8 cellular contexts compared by ENCODE assay signal in the genomic region with DNA sequence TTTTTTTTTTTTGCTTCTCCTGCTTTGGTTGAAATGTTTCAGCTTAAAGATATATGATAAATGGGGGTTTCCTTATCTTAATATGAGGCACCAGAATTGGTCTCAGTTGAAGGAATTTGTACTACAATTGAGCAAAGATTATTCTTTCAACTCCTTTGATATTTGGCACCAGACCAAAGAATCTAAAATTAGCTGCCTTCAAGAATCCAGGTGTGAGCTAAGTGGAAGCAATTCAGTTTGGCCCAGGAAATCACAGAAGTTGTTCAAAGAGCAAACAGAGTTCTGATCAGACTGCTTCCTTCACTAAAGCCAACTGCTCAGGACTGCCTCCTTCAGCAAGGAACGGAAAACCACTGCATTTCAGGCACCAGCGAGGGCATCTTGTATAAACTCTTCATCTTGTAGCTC.
DNase-seq lines count a peak whose midpoint lies in the region; ATAC-seq and TF ChIP-seq lines count a peak whose summit lies in the region.

No MANE protein-coding gene starts in this region.

- intact Hi-C loops in Right ventricle myocardium superior (cut with DNase I) (no loop called here), cardiac septum (cut with DNase I) (loop anchor here (2.0 kb wide), 1 partner anchor 27 kb away; no protein-coding TSS in a partner anchor)

- H3K4me3 ChIP-seq in SK-N-SH (ENCODE audit: low read depth in 2 of 2, low read length in 1 of 2) = no peak overlapping the region

- TF ChIP-seq EP300 in SK-N-SH (IDR thresholded peaks at IDR 0.05; ENCODE audit: borderline replicate concordance in 1 of 2, low read depth in 1 of 2, low read length in 1 of 2) = no peak

- no peaks in the 10 kb centered on the region for H3K36me3 ChIP-seq in SK-N-SH (replicated peaks in 1 of 2; ENCODE audit: control insufficient read depth in 1 of 2, insufficient read depth in 2 of 2, low read length in 1 of 2)

- peak; percentile 31 for TF ChIP-seq CTCF in SK-N-SH (IDR thresholded peaks at IDR 0.05)

- CTCF ChIA-PET in SK-N-SH (lab: Yijun Ruan, JAX) = interaction anchor here (0.7 to 1.7 kb wide), 4 partner anchors 8 to 65 kb away, joined by 3 to 4 read pairs (median 3); no protein-coding TSS in a partner anchor

- peak; percentile 50 for ATAC-seq in GM21723 (IDR thresholded peaks at IDR 0.05; ENCODE audit: unreplicated experiment)
- ATAC-seq in Right ventricle myocardium superior (ENCODE audit: poor library complexity) = no peak
- ATAC-seq in HG03565 (IDR thresholded peaks at IDR 0.05; ENCODE audit: unreplicated experiment) = no peak

- no peaks in the 10 kb centered on the region for H3K79me2 ChIP-seq in SK-N-SH (ENCODE audit: insufficient read depth)

- 80% methylated on average over 1 of the region's 2 CpGs for WGBS in SK-N-SH (ENCODE audit: low lambda C conversion rate)

- H2AFZ ChIP-seq in SK-N-SH (ENCODE audit: low read depth) = no peak overlapping the region

- no peak overlapping the region for H3K27ac ChIP-seq in SK-N-SH (ENCODE audit: low read depth in 2 of 2, low read length in 1 of 2)

- H3K4me2 ChIP-seq in SK-N-SH = no peak overlapping the region

- peaks cover 9 to 14% of the 10 kb centered on the region in 2 experiments for H3K4me1 ChIP-seq in SK-N-SH (ENCODE audit: control insufficient read depth in 1 of 2, insufficient read depth in 2 of 2, low read depth in 1 of 2, low read length in 1 of 2)

- H3K9me3 ChIP-seq in SK-N-SH = no peaks in the 10 kb centered on the region; the same call in 1 of the 2 replicates

- POLR2A ChIA-PET in SK-N-SH (lab: Yijun Ruan, JAX) = no interaction called here

- no peak overlapping the region for H3K9ac ChIP-seq in SK-N-SH

- no peaks in the 10 kb centered on the region for H3K9me2 ChIP-seq in SK-N-SH

- H3F3A ChIP-seq in SK-N-SH (replicated peaks; ENCODE audit: insufficient read depth) = peaks cover 21% of the 10 kb centered on the region

- no peaks in the 10 kb centered on the region for H4K20me1 ChIP-seq in SK-N-SH (ENCODE audit: insufficient read depth)

- H3K27me3 ChIP-seq in SK-N-SH (ENCODE audit: insufficient read depth) = no peaks in the 10 kb centered on the region

- DNase-seq in DMS53 (lab: John Stamatoyannopoulos, UW) = peak; percentile 39
- DNase-seq in SK-N-SH = no peak
- DNase-seq in kidney tubule cell (ENCODE audit: low spot score) = peak; percentile 53
- DNase-seq in Right ventricle myocardium superior = no peak
- no peak for DNase-seq in GM03348 (ENCODE audit: low spot score)
- DNase-seq in cardiac septum (ENCODE audit: low spot score) = no peak

- no peak; the same call in 1 of the 2 replicates for TF ChIP-seq RAD21 in SK-N-SH (IDR thresholded peaks at IDR 0.05; ENCODE audit: low read length)

TF ChIP-seq in SK-N-SH, 30 proteins besides CTCF, POLR2A, EP300 and RAD21:
- no peak for TF ChIP-seq RXRA (IDR thresholded peaks at IDR 0.05; ENCODE audit: borderline replicate concordance, low read depth)
- TF ChIP-seq, protein P1, sequence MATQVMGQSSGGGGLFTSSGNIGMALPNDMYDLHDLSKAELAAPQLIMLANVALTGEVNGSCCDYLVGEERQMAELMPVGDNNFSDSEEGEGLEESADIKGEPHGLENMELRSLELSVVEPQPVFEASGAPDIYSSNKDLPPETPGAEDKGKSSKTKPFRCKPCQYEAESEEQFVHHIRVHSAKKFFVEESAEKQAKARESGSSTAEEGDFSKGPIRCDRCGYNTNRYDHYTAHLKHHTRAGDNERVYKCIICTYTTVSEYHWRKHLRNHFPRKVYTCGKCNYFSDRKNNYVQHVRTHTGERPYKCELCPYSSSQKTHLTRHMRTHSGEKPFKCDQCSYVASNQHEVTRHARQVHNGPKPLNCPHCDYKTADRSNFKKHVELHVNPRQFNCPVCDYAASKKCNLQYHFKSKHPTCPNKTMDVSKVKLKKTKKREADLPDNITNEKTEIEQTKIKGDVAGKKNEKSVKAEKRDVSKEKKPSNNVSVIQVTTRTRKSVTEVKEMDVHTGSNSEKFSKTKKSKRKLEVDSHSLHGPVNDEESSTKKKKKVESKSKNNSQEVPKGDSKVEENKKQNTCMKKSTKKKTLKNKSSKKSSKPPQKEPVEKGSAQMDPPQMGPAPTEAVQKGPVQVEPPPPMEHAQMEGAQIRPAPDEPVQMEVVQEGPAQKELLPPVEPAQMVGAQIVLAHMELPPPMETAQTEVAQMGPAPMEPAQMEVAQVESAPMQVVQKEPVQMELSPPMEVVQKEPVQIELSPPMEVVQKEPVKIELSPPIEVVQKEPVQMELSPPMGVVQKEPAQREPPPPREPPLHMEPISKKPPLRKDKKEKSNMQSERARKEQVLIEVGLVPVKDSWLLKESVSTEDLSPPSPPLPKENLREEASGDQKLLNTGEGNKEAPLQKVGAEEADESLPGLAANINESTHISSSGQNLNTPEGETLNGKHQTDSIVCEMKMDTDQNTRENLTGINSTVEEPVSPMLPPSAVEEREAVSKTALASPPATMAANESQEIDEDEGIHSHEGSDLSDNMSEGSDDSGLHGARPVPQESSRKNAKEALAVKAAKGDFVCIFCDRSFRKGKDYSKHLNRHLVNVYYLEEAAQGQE (IDR thresholded peaks at IDR 0.05; ENCODE audit: low read depth, low read length) = no peak
- TF ChIP-seq NRF1 (IDR thresholded peaks at IDR 0.05; ENCODE audit: low read depth, low read length) = no peak
- TF ChIP-seq MEF2A (IDR thresholded peaks at IDR 0.05; ENCODE audit: borderline replicate concordance, low read depth) = no peak
- TF ChIP-seq YY1 (IDR thresholded peaks at IDR 0.05; ENCODE audit: low read depth) = no peak
- no peak for TF ChIP-seq MXI1 (IDR thresholded peaks at IDR 0.05; ENCODE audit: low read depth, low read length)
- TF ChIP-seq NFIC (IDR thresholded peaks at IDR 0.05; ENCODE audit: borderline replicate concordance) = no peak
- TF ChIP-seq MAX (IDR thresholded peaks at IDR 0.05; ENCODE audit: low read depth) = no peak
- TF ChIP-seq GABPA (IDR thresholded peaks at IDR 0.05; ENCODE audit: low read depth) = no peak
- TF ChIP-seq RFX5 (IDR thresholded peaks at IDR 0.05; ENCODE audit: low read length) = no peak
- TF ChIP-seq FOXJ3 (CRISPR knock-in tag; IDR thresholded peaks at IDR 0.05) = no peak

Comparison
In these comparisons a context has a peak if more than half of its experiments do, and no peak if none do; other contexts are left out.
1. DNase-seq: peak in DMS53 (single experiment) and kidney tubule cell (single experiment); none in SK-N-SH (single experiment), Right ventricle myocardium superior (single experiment), GM03348 (single experiment) and cardiac septum (single experiment).